In genomic region chr20:64065062-64065972, GRCh38 we compare ENCODE assay signal across 1 cellular context.
TF ChIP-seq lines count a peak whose summit lies in the region.

No MANE protein-coding gene starts in this region.

TF ChIP-seq in SK-N-SH treated with all-trans-retinoic acid at 6 μM for 48 hours, 23 proteins besides CTCF, POLR2A, EP300 and RAD21 (continued from another document):
- TF ChIP-seq POU6F1 (CRISPR knock-in tag; IDR thresholded peaks at IDR 0.05; ENCODE audit: borderline replicate concordance, low read depth) (no peak), ZNF70 (CRISPR knock-in tag; IDR thresholded peaks at IDR 0.05) (no peak), CREB5 (CRISPR knock-in tag; IDR thresholded peaks at IDR 0.05; ENCODE audit: low read depth) (no peak), ARNTL (CRISPR knock-in tag; IDR thresholded peaks at IDR 0.05; ENCODE audit: borderline replicate concordance, low read depth) (no peak), TSHZ2 (CRISPR knock-in tag; IDR thresholded peaks at IDR 0.05) (no peak), CSRNP3 (CRISPR knock-in tag; IDR thresholded peaks at IDR 0.05) (no peak), PATZ1 (CRISPR knock-in tag; IDR thresholded peaks at IDR 0.05; ENCODE audit: borderline replicate concordance) (no peak), TCF4 (CRISPR knock-in tag; IDR thresholded peaks at IDR 0.05; ENCODE audit: borderline replicate concordance) (no peak), OSR1 (CRISPR knock-in tag; IDR thresholded peaks at IDR 0.05) (no peak), CSDC2 (CRISPR knock-in tag; IDR thresholded peaks at IDR 0.05) (no peak), GLIS3 (CRISPR knock-in tag; IDR thresholded peaks at IDR 0.05) (no peak)
